16 cellular contexts compared by ENCODE assay signal in genomic region chr20:9172908-9173307, GRCh38.
DNase-seq lines count a peak whose midpoint lies in the region; ATAC-seq, FAIRE-seq and TF ChIP-seq lines count a peak whose summit lies in the region.
"Had no signal": no experiment of that assay in that cellular context is flagged by ENCODE, and none has a peak within 500 bp of the region (broad histone marks: within the 10 kb centered on the region; RNA-seq: fewer than 3 reads in every experiment).

No MANE protein-coding gene starts in this region.

- H3K9ac ChIP-seq in H9 (ENCODE audit: extremely low read depth, insufficient read length, low read length), result no peak overlapping the region
- H3K9ac ChIP-seq in astrocyte (ENCODE audit: low read length), result no peak overlapping the region

- H2BK120ac ChIP-seq in H9 (ENCODE audit: low read depth, low read length, poor library complexity, severe bottlenecking), result no peak overlapping the region

- WGBS in H9 (ENCODE audit: extremely low coverage, insufficient read length, low lambda C conversion rate), result no CpG with 5 or more reads among the region's 2 CpGs

- no peaks in the 10 kb centered on the region for H3K9me3 Mint-ChIP-seq in H9
- no peaks in the 10 kb centered on the region for H3K9me3 Mint-ChIP-seq in astrocyte (ENCODE audit: unreplicated experiment)
- H3K9me3 Mint-ChIP-seq in activated CD4-positive, alpha-beta T cell treated with anti-CD3 and anti-CD28 coated beads, Interleukin-2, amount 10 ng/mL, durations not matched to agents 24 days and 14 days, result no peaks in the 10 kb centered on the region
- H3K9me3 Mint-ChIP-seq: CD8-positive, alpha-beta T cell; naive B cell; type B pancreatic cell had no signal

- no peak overlapping the region for H3K4me3 ChIP-seq in astrocyte (ENCODE audit: insufficient read depth, low read depth, low read length)
- H3K4me3 ChIP-seq: coronary artery, SK-N-MC had no signal

- H2AFZ ChIP-seq in H9 (ENCODE audit: low read length) (no peak overlapping the region), astrocyte (ENCODE audit: low read depth, low read length) (no peak overlapping the region)

- no peak overlapping the region for H2BK15ac ChIP-seq in H9 (ENCODE audit: low read depth, low read length)

- no peak overlapping the region for H3K23ac ChIP-seq in H9 (ENCODE audit: insufficient read length, low read depth, low read length)

- H3K4me3 Mint-ChIP-seq in H9, result no peak overlapping the region
- H3K4me3 Mint-ChIP-seq in astrocyte (ENCODE audit: unreplicated experiment), result no peak overlapping the region
- no peak overlapping the region for H3K4me3 Mint-ChIP-seq in activated CD4-positive, alpha-beta T cell treated with anti-CD3 and anti-CD28 coated beads, Interleukin-2, amount 10 ng/mL, durations not matched to agents 24 days and 14 days
- H3K4me3 Mint-ChIP-seq: CD8-positive, alpha-beta T cell; naive B cell; type B pancreatic cell had no signal

- no peak overlapping the region for H3T11ph ChIP-seq in H9 (ENCODE audit: low read length)

- H3K27ac Mint-ChIP-seq in H9 (no peak overlapping the region), astrocyte (ENCODE audit: unreplicated experiment) (no peak overlapping the region)
- no peak overlapping the region for H3K27ac Mint-ChIP-seq in activated CD4-positive, alpha-beta T cell treated with anti-CD3 and anti-CD28 coated beads, Interleukin-2, amount 10 ng/mL, durations not matched to agents 24 days and 14 days
- H3K27ac Mint-ChIP-seq: CD8-positive, alpha-beta T cell; naive B cell; type B pancreatic cell had no signal

- H3K27ac ChIP-seq in H9 (ENCODE audit: insufficient read length, low read depth, low read length), result no peak overlapping the region
- H3K27ac ChIP-seq in astrocyte (ENCODE audit: low read depth, low read length), result no peak overlapping the region
- H3K27ac ChIP-seq: coronary artery, SK-N-MC had no signal

- H3K14ac ChIP-seq in H9 (ENCODE audit: insufficient read depth, low read length), result no peak overlapping the region

- no peak overlapping the region for H3K18ac ChIP-seq in H9 (ENCODE audit: insufficient read length, low read depth, low read length)

- H3K23me2 ChIP-seq in H9 (ENCODE audit: insufficient read length, low read depth, low read length, poor library complexity, severe bottlenecking), result no peaks in the 10 kb centered on the region

- H2BK20ac ChIP-seq in H9 (ENCODE audit: low read depth, low read length, poor library complexity, severe bottlenecking), result no peak overlapping the region

- FAIRE-seq in astrocyte (lab: Jason Lieb, UNC), result no peak

- peak; percentile 62 for ATAC-seq in left ventricle myocardium superior
- ATAC-seq in stimulated activated naive CD8-positive, alpha-beta T cell treated with anti-CD3 and anti-CD28 coated beads, Interleukin-15, Interleukin-2, amounts not matched to agents 100 U/mL and 50 U/mL, for 24 hours, result no peak
- ATAC-seq: CD8-positive, alpha-beta T cell had no signal

- H2AK5ac ChIP-seq in H9 (ENCODE audit: insufficient read length, low read length), result no peak overlapping the region

- intact Hi-C loops in left ventricle myocardium superior (cut with micrococcal nuclease), result no loop called here
- intact Hi-C loops in activated CD4-positive, alpha-beta T cell treated with anti-CD3 and anti-CD28 coated beads, Interleukin-2, amount 10 ng/mL, durations not matched to agents 24 days and 14 days (cut with micrococcal nuclease), result no loop called here

- H3K36me3 ChIP-seq in astrocyte (ENCODE audit: insufficient read depth, low read length), result no peaks in the 10 kb centered on the region

- H3K36me3 Mint-ChIP-seq in H9 (ENCODE audit: insufficient read depth in 1 of 3, low read depth in 3 of 3) (no peaks in the 10 kb centered on the region), astrocyte (ENCODE audit: low read depth, unreplicated experiment) (peaks cover 4% of the 10 kb centered on the region)
- H3K36me3 Mint-ChIP-seq in activated CD4-positive, alpha-beta T cell treated with anti-CD3 and anti-CD28 coated beads, Interleukin-2, amount 10 ng/mL, durations not matched to agents 24 days and 14 days (ENCODE audit: low read depth), result no peaks in the 10 kb centered on the region
- H3K36me3 Mint-ChIP-seq: CD8-positive, alpha-beta T cell; naive B cell; type B pancreatic cell had no signal

- no peaks in the 10 kb centered on the region for H3K79me2 ChIP-seq in H9 (ENCODE audit: insufficient read depth, low read length)
- H3K79me2 ChIP-seq in astrocyte (ENCODE audit: insufficient read depth, low read length), result no peaks in the 10 kb centered on the region

- no peak overlapping the region for H4K5ac ChIP-seq in H9 (ENCODE audit: insufficient read length, low read depth, low read length)

- H4K20me1 ChIP-seq in H9 (ENCODE audit: control insufficient read depth, insufficient read depth, insufficient read length) (no peaks in the 10 kb centered on the region), astrocyte (ENCODE audit: insufficient read depth, low read length) (no peaks in the 10 kb centered on the region)

- H3K79me1 ChIP-seq in H9 (ENCODE audit: insufficient read depth, low read depth, low read length, poor library complexity, severe bottlenecking), result no peaks in the 10 kb centered on the region

- H3K27me3 Mint-ChIP-seq in H9 (ENCODE audit: low read depth) (no peaks in the 10 kb centered on the region), astrocyte (ENCODE audit: low read depth, unreplicated experiment) (no peaks in the 10 kb centered on the region)
- no peaks in the 10 kb centered on the region for H3K27me3 Mint-ChIP-seq in activated CD4-positive, alpha-beta T cell treated with anti-CD3 and anti-CD28 coated beads, Interleukin-2, amount 10 ng/mL, durations not matched to agents 24 days and 14 days
- H3K27me3 Mint-ChIP-seq: naive B cell, type B pancreatic cell had no signal

- DNase-seq in AG08395 (ENCODE audit: low spot score), result peak; percentile 25
- no peak for DNase-seq in H9
- DNase-seq in astrocyte (ENCODE audit: low read depth), result peak; percentile 35
- no peak for DNase-seq in left ventricle myocardium superior
- DNase-seq in T-helper 1 cell, result no peak
- no peak for DNase-seq in stimulated activated naive CD8-positive, alpha-beta T cell treated with anti-CD3 and anti-CD28 coated beads, Interleukin-15, Interleukin-2, amounts not matched to agents 100 U/mL and 50 U/mL, for 24 hours
- no peak for DNase-seq in activated CD4-positive, alpha-beta T cell treated with anti-CD3 and anti-CD28 coated beads, Interleukin-2, amount 10 ng/mL, durations not matched to agents 24 days and 14 days
- no peak for DNase-seq in inferior parietal cortex (ENCODE audit: extremely low spot score)
- DNase-seq: activated CD4-positive, alpha-beta T cell treated with anti-CD3 and anti-CD28 coated beads for 48 hours; activated naive CD4-positive, alpha-beta T cell treated with Interleukin-2 at 50 U/mL for 16 hours; CD8-positive, alpha-beta T cell; naive B cell; NCI-H510A had no signal

- H3K4me1 ChIP-seq in H9 (ENCODE audit: insufficient read depth, low read length) (no peaks in the 10 kb centered on the region), astrocyte (ENCODE audit: insufficient read depth, low read length) (no peaks in the 10 kb centered on the region)

- no peak overlapping the region for H3K56ac ChIP-seq in H9 (ENCODE audit: insufficient read length, low read depth, low read length)

- H3K9me3 ChIP-seq in H9 (ENCODE audit: control insufficient read depth, low read depth, low read length) (no peaks in the 10 kb centered on the region), astrocyte (ENCODE audit: insufficient read depth, low read depth, low read length) (no peaks in the 10 kb centered on the region)

- no peak overlapping the region for H3K4ac ChIP-seq in H9 (ENCODE audit: low read depth, low read length)

- H3K4me1 Mint-ChIP-seq in H9 (peaks cover 3 to 4% of the 10 kb centered on the region in 2 experiments; a peak in 3 of 4 replicates), astrocyte (ENCODE audit: low read depth, unreplicated experiment) (peaks cover 5% of the 10 kb centered on the region)
- H3K4me1 Mint-ChIP-seq in activated CD4-positive, alpha-beta T cell treated with anti-CD3 and anti-CD28 coated beads, Interleukin-2, amount 10 ng/mL, durations not matched to agents 24 days and 14 days, result no peaks in the 10 kb centered on the region
- H3K4me1 Mint-ChIP-seq: naive B cell had no signal

- H2BK5ac ChIP-seq in H9 (ENCODE audit: insufficient read length, low read length), result no peak overlapping the region

- H4K8ac ChIP-seq in H9 (replicated peaks; ENCODE audit: insufficient read length, low read depth, low read length), result no peak overlapping the region

- H3K27me3 ChIP-seq in H9 (ENCODE audit: insufficient read depth, low read length) (no peaks in the 10 kb centered on the region), astrocyte (ENCODE audit: insufficient read depth, low read length) (no peaks in the 10 kb centered on the region)

- H3K4me2 ChIP-seq in H9 (ENCODE audit: insufficient read depth, insufficient read length, low read length) (no peak overlapping the region), astrocyte (ENCODE audit: low read length) (no peak overlapping the region)

- H4K91ac ChIP-seq in H9 (ENCODE audit: insufficient read length, low read depth, low read length), result no peak overlapping the region

- no peak overlapping the region for H2BK12ac ChIP-seq in H9 (ENCODE audit: insufficient read length, low read depth, low read length)

- peak; percentile 37; the same call in 2 of the 3 replicates for TF ChIP-seq CTCF in H9 (conservative IDR thresholded peaks at IDR 0.05)
- no peak for TF ChIP-seq CTCF in astrocyte (IDR thresholded peaks at IDR 0.05; ENCODE audit: insufficient read depth, low read depth, low read length)

Comparison
In these comparisons a context has a peak if more than half of its experiments do, and no peak if none do; other contexts are left out.
1. DNase-seq: peak in AG08395 (single experiment) and astrocyte (single experiment); none in H9 (single experiment), left ventricle myocardium superior (single experiment), T-helper 1 cell (0 of 5), stimulated activated naive CD8-positive, alpha-beta T cell treated with anti-CD3 and anti-CD28 coated beads, Interleukin-15, Interleukin-2, amounts not matched to agents 100 U/mL and 50 U/mL, for 24 hours (single experiment), activated CD4-positive, alpha-beta T cell treated with anti-CD3 and anti-CD28 coated beads, Interleukin-2, amount 10 ng/mL, durations not matched to agents 24 days and 14 days (single experiment) and inferior parietal cortex (single experiment).